In genomic region chr17:37742762-37743611, GRCh38 we compare ENCODE assay signal across 9 cellular contexts. TPM values are rescaled to one million over a fixed set of nuclear protein-coding genes. Genes with fewer than 3 reads are reported as not detected.
A peak's percentile ranks its signal among the peaks of the same experiment; 100 is the strongest.
DNase-seq lines count a peak whose midpoint lies in the region; ATAC-seq and TF ChIP-seq lines count a peak whose summit lies in the region.
"Had no signal": no experiment of that assay in that cellular context is flagged by ENCODE, and none has a peak within 500 bp of the region (broad histone marks: within the 10 kb centered on the region; RNA-seq: fewer than 3 reads in every experiment).

No MANE protein-coding gene starts in this region.

- H3K9me3 ChIP-seq in Caco-2, result no peaks in the 10 kb centered on the region

- H3K27ac ChIP-seq in dorsolateral prefrontal cortex, result no peak overlapping the region

- H3K9me3 Mint-ChIP-seq in Caco-2 (ENCODE audit: unreplicated experiment), result no peaks in the 10 kb centered on the region
- no peaks in the 10 kb centered on the region for H3K9me3 Mint-ChIP-seq in naive thymus-derived CD8-positive, alpha-beta T cell

- H3K36me3 ChIP-seq in Caco-2 (ENCODE audit: control insufficient read depth, insufficient read depth, low read length), result peaks cover 2% of the 10 kb centered on the region

- CTCF ChIA-PET in Caco-2 (lab: Charles Lee), result interaction anchor here (1.6 to 2.1 kb wide), 2 partner anchors 24 to 73 kb away, joined by 3 to 7 read pairs; no protein-coding TSS in a partner anchor

- H3K27me3 Mint-ChIP-seq in Caco-2 (ENCODE audit: insufficient read depth, unreplicated experiment), result no peaks in the 10 kb centered on the region
- H3K27me3 Mint-ChIP-seq in naive thymus-derived CD8-positive, alpha-beta T cell, result peaks cover 44 to 95% (median 67%) of the 10 kb centered on the region in 5 donors

- H3K36me3 Mint-ChIP-seq in Caco-2 (ENCODE audit: insufficient read depth, unreplicated experiment), result peaks cover 52% of the 10 kb centered on the region
- no peaks in the 10 kb centered on the region for H3K36me3 Mint-ChIP-seq in naive thymus-derived CD8-positive, alpha-beta T cell

- peak; percentile 73 to 75 for DNase-seq in Caco-2
- DNase-seq in HuH-7 (ENCODE audit: low spot score), result peak; percentile 43
- DNase-seq in dorsolateral prefrontal cortex, result no peak
- DNase-seq in naive thymus-derived CD8-positive, alpha-beta T cell, result peak in 1 of 10 donors; percentile 13
- DNase-seq in COLO668 (lab: John Stamatoyannopoulos, UW; ENCODE audit: unreplicated experiment), result no peak
- no peak for DNase-seq in omental fat pad (ENCODE audit: low spot score)
- DNase-seq in NCI-H2171 (lab: John Stamatoyannopoulos, UW), result no peak
- DNase-seq in epidermal melanocyte (ENCODE audit: insufficient read length, low spot score), result no peak

- peak overlapping the region; percentile 64 for H3K4me3 ChIP-seq in Caco-2 (ENCODE audit: low read depth, low read length)
- peak overlapping the region in 32 of 59 donors; percentile 1 to 63 (median 27) for H3K4me3 ChIP-seq in dorsolateral prefrontal cortex

- H3K4me3 Mint-ChIP-seq in Caco-2 (ENCODE audit: unreplicated experiment), result peak overlapping the region; percentile 100
- peak overlapping the region; percentile 33 to 83 (median 76) for H3K4me3 Mint-ChIP-seq in naive thymus-derived CD8-positive, alpha-beta T cell

- peaks cover 37% of the 10 kb centered on the region for H3K4me1 Mint-ChIP-seq in Caco-2 (ENCODE audit: low read depth, unreplicated experiment)
- peaks cover 14 to 36% (median 28%) of the 10 kb centered on the region in 4 donors for H3K4me1 Mint-ChIP-seq in naive thymus-derived CD8-positive, alpha-beta T cell

- ATAC-seq in naive thymus-derived CD8-positive, alpha-beta T cell, result peak; percentile 32 to 49
- no peak for ATAC-seq in omental fat pad (ENCODE audit: low FRiP score)

- POLR2A ChIA-PET in Caco-2 (lab: Charles Lee), result interaction anchor here (0.8 to 1.3 kb wide), 2 partner anchors 26 to 33 kb away, joined by 5 to 9 read pairs; no protein-coding TSS in a partner anchor
- POLR2A ChIA-PET in naive thymus-derived CD8-positive, alpha-beta T cell (lab: Charles Lee), result no interaction called here

- peak overlapping the region; percentile 100 for H3K27ac Mint-ChIP-seq in Caco-2 (ENCODE audit: unreplicated experiment)
- H3K27ac Mint-ChIP-seq in naive thymus-derived CD8-positive, alpha-beta T cell, result no peak overlapping the region

- intact Hi-C loops in Caco-2 (cut with micrococcal nuclease; ENCODE audit: unreplicated experiment), result loop anchor here (1.0 kb wide), 2 partner anchors 33 to 93 kb away; no protein-coding TSS in a partner anchor
- intact Hi-C loops in dorsolateral prefrontal cortex (cut with DNase I), result no loop called here

- TF ChIP-seq CTCF in Caco-2 (IDR thresholded peaks at IDR 0.05; ENCODE audit: insufficient read depth in 1 of 2, low read depth in 1 of 2, low read length in 1 of 2, severe bottlenecking in 1 of 2, unreplicated experiment in 1 of 2), result no peak
- TF ChIP-seq CTCF in dorsolateral prefrontal cortex (IDR thresholded peaks at IDR 0.05 in 54 of 56, conservative IDR thresholded peaks at IDR 0.05 in 2 of 56; ENCODE audit: low read depth in 1 of 56, partially characterized antibody in 56 of 56), result no peak
- no peak for TF ChIP-seq CTCF in omental fat pad (IDR thresholded peaks at IDR 0.05)

- peaks cover 33% of the 10 kb centered on the region for H3K4me1 ChIP-seq in Caco-2

- BruUV-seq in Caco-2 (replicated peaks; lab: Mats Ljungman, UMichigan), result no TSS peak

- no peaks in the 10 kb centered on the region for H3K27me3 ChIP-seq in Caco-2 (replicated peaks; ENCODE audit: control insufficient read depth, insufficient read depth, low read length)
- peaks cover 36 to 97% (median 82%) of the 10 kb centered on the region in 45 donors for H3K27me3 ChIP-seq in dorsolateral prefrontal cortex

RNA-seq across cellular contexts. Expression of gene HNF1B, which starts 1.9 kb away (rescaled TPM):
- total RNA-seq in Caco-2 (2022), result 36.9 TPM in 2 replicates
- total RNA-seq in dorsolateral prefrontal cortex, result under 1 TPM in 4 of 120 experiments, not detected in 116; 0.13 to 0.18 (median 0.14) TPM
- not detected for total RNA-seq in naive thymus-derived CD8-positive, alpha-beta T cell
- polyA plus RNA-seq in naive thymus-derived CD8-positive, alpha-beta T cell, result not detected
- total RNA-seq in omental fat pad, result not detected
- total RNA-seq: OCI-LY7 had no signal

Comparison
In these comparisons a context has a peak if more than half of its experiments do, and no peak if none do; other contexts are left out.
1. DNase-seq: peak in Caco-2 (2 of 2) and HuH-7 (single experiment); none in dorsolateral prefrontal cortex (0 of 10), COLO668 (single experiment), omental fat pad (single experiment), NCI-H2171 (single experiment) and epidermal melanocyte (single experiment).
2. RNA of gene HNF1B, which starts 1.9 kb away (total RNA-seq): 36.9 TPM in Caco-2; 0.13 to 0.18 TPM in dorsolateral prefrontal cortex, not detected in naive thymus-derived CD8-positive, alpha-beta T cell and not detected in omental fat pad; every median in the first group is over 10 times any median in the second.